1 cellular context compared by ENCODE assay signal in the genomic region with DNA sequence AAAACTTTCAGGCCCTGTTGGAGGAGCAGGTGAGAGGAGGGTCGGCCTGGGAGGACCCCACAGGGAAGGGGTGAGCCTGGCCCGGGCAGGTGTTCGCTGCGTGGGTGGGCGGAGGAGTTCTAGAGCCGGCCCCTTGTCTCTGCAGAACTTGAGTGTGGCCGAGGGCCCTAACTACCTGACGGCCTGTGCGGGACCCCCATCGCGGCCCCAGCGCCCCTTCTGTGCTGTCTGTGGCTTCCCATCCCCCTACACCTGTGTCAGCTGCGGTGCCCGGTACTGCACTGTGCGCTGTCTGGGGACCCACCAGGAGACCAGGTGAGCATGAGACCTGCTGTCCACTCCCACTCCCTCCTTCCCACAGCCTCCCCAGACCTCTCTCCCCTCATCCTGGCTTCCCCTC.
TF ChIP-seq lines count a peak whose summit lies in the region.

No MANE protein-coding gene starts in this region.

TF ChIP-seq in HepG2, 621 proteins besides CTCF, POLR2A, EP300 and RAD21:
- TF ChIP-seq THAP11 (CRISPR knock-in tag; IDR thresholded peaks at IDR 0.05), result no peak
- no peak for TF ChIP-seq ZSCAN21 (CRISPR knock-in tag; IDR thresholded peaks at IDR 0.05; ENCODE audit: borderline replicate concordance)
- TF ChIP-seq ZNF143 (CRISPR knock-in tag; IDR thresholded peaks at IDR 0.05), result no peak
- no peak for TF ChIP-seq THAP7 (CRISPR knock-in tag; IDR thresholded peaks at IDR 0.05)
- peak; percentile 23; the same call in 1 of the 2 replicates for TF ChIP-seq RBFOX2 (IDR thresholded peaks at IDR 0.05; ENCODE audit: low read depth, low read length)
- TF ChIP-seq, protein P1, sequence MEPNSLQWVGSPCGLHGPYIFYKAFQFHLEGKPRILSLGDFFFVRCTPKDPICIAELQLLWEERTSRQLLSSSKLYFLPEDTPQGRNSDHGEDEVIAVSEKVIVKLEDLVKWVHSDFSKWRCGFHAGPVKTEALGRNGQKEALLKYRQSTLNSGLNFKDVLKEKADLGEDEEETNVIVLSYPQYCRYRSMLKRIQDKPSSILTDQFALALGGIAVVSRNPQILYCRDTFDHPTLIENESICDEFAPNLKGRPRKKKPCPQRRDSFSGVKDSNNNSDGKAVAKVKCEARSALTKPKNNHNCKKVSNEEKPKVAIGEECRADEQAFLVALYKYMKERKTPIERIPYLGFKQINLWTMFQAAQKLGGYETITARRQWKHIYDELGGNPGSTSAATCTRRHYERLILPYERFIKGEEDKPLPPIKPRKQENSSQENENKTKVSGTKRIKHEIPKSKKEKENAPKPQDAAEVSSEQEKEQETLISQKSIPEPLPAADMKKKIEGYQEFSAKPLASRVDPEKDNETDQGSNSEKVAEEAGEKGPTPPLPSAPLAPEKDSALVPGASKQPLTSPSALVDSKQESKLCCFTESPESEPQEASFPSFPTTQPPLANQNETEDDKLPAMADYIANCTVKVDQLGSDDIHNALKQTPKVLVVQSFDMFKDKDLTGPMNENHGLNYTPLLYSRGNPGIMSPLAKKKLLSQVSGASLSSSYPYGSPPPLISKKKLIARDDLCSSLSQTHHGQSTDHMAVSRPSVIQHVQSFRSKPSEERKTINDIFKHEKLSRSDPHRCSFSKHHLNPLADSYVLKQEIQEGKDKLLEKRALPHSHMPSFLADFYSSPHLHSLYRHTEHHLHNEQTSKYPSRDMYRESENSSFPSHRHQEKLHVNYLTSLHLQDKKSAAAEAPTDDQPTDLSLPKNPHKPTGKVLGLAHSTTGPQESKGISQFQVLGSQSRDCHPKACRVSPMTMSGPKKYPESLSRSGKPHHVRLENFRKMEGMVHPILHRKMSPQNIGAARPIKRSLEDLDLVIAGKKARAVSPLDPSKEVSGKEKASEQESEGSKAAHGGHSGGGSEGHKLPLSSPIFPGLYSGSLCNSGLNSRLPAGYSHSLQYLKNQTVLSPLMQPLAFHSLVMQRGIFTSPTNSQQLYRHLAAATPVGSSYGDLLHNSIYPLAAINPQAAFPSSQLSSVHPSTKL (CRISPR knock-in tag; IDR thresholded peaks at IDR 0.05), result no peak
- TF ChIP-seq ZXDC (CRISPR knock-in tag; IDR thresholded peaks at IDR 0.05), result no peak
TF ChIP-seq in HepG2: peak in this region for 1.
